Comparison of ENCODE assay signal across 10 cellular contexts in the genomic region with DNA sequence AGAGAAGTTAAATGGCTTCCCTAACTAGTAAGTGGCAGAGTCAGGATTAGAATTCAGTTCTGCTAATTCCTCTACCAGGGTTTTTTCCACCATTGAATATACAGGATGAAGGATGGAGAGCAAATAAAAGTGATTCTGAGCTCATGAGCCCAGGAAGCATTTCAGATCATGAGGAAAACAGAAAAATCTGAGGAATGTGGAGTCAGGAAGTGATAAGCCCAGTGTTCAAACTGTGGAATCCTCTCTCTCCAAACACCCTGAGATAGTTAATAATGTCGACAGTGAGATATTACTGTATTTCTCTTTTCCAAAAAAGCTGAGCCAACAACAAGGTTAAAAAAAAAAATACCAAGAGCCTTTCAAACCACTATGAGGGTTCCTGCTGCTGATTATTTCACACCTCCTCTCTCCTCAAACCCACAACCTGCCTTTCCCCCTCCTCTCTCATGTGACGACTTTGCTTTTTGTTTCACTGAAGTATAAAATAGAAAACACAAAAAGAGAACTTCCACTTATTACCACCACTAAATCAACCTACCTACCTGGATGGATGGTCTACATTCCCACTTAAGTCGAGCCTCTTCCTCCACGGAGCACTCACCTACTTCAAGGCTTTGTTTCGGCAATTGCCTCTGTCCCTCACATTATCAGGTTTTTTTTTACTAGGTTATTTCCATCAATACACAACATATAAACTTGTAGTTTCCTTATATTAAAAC. TPM values are rescaled to one million over a fixed set of nuclear protein-coding genes. Genes with fewer than 3 reads are reported as not detected.
DNase-seq lines count a peak whose midpoint lies in the region; ATAC-seq and TF ChIP-seq lines count a peak whose summit lies in the region.
"Had no signal": no experiment of that assay in that cellular context is flagged by ENCODE, and none has a peak within 500 bp of the region (broad histone marks: within the 10 kb centered on the region; RNA-seq: fewer than 3 reads in every experiment).

No MANE protein-coding gene starts in this region.

- peak; percentile 55 for DNase-seq in GM10248 (ENCODE audit: extremely low spot score)
- peak; percentile 53 for DNase-seq in activated gamma-delta T cell treated with anti-CD3 and anti-CD28 coated beads, Interleukin-2, amount 50 U/mL, for 16 hours (ENCODE audit: low read depth)
- DNase-seq in MV-4-11 (lab: John Stamatoyannopoulos, UW): no peak
- DNase-seq in uterus: no peak
- DNase-seq: erythroblast, NCI-H2171 had no signal

- H3K4me1 ChIP-seq in muscle layer of duodenum (ENCODE audit: control insufficient read depth in 1 of 2, insufficient read depth in 2 of 2, low read length in 2 of 2): no peaks in the 10 kb centered on the region
- no peaks in the 10 kb centered on the region for H3K4me1 ChIP-seq in uterus

- no peak for TF ChIP-seq POLR2A in uterus (IDR thresholded peaks at IDR 0.05)

- CTCF ChIA-PET in GM10248 (lab: Yijun Ruan, JAX): interaction anchor here (0.8 to 1.3 kb wide), 4 partner anchors 13 to 37 kb away, joined by 3 to 4 read pairs (median 3); no protein-coding TSS in a partner anchor

- H3K27me3 ChIP-seq in muscle layer of duodenum (ENCODE audit: low read depth, low read length) (no peaks in the 10 kb centered on the region), uterus (no peaks in the 10 kb centered on the region)

- H3K36me3 ChIP-seq in muscle layer of duodenum (ENCODE audit: control insufficient read depth in 1 of 2, insufficient read depth in 2 of 2, low read length in 2 of 2): no peaks in the 10 kb centered on the region
- no peaks in the 10 kb centered on the region for H3K36me3 ChIP-seq in uterus

- no peaks in the 10 kb centered on the region for H3K9me3 ChIP-seq in muscle layer of duodenum (ENCODE audit: control insufficient read depth in 1 of 2, low read length in 2 of 2)
- H3K9me3 ChIP-seq in uterus: no peaks in the 10 kb centered on the region

- POLR2A ChIA-PET in GM10248 (lab: Yijun Ruan, JAX): no interaction called here

- H3K27ac ChIP-seq in muscle layer of duodenum (ENCODE audit: low read length) (peak overlapping the region; percentile 29), uterus (no peak overlapping the region)

- no peak for TF ChIP-seq CTCF in GM10248 (IDR thresholded peaks at IDR 0.05; ENCODE audit: control extremely low read depth, extremely low read depth, low read depth, missing control alignments)
- TF ChIP-seq CTCF in uterus (IDR thresholded peaks at IDR 0.05): no peak

- H3K4me3 ChIP-seq in muscle layer of duodenum (ENCODE audit: low read depth in 1 of 2, low read length in 2 of 2): no peak overlapping the region
- H3K4me3 ChIP-seq in uterus: no peak overlapping the region

- intact Hi-C loops in uterus (cut with DNase I; ENCODE audit: low total_unique reads): no loop called here

- ATAC-seq in HG02885 (IDR thresholded peaks at IDR 0.05; ENCODE audit: poor library complexity, unreplicated experiment) (peak; percentile 41), GM18907 (IDR thresholded peaks at IDR 0.05; ENCODE audit: unreplicated experiment) (no peak), GM19397 (IDR thresholded peaks at IDR 0.05; ENCODE audit: unreplicated experiment) (no peak)

RNA-seq across cellular contexts. Expression of a gene that starts 8.9 kb away (rescaled TPM):
- under 1 TPM in 2 of 4 donors, not detected in 2; 0.09 to 0.26 TPM for total RNA-seq in uterus

RNA-seq across cellular contexts. Expression of a gene that starts 58.7 kb away (rescaled TPM):
- total RNA-seq in uterus: 1 to 10 TPM; 1.8 to 4.1 (median 3.1) TPM

Comparison
In these comparisons a context has a peak if more than half of its experiments do, and no peak if none do; other contexts are left out.
1. DNase-seq: peak in GM10248 (single experiment) and activated gamma-delta T cell treated with anti-CD3 and anti-CD28 coated beads, Interleukin-2, amount 50 U/mL, for 16 hours (single experiment); none in MV-4-11 (single experiment) and uterus (0 of 2).